5 cellular contexts compared by ENCODE assay signal in genomic region chr19:43043492-43044180, GRCh38. TPM values are rescaled to one million over a fixed set of nuclear protein-coding genes. Genes with fewer than 3 reads are reported as not detected.
"Had no signal": no experiment of that assay in that cellular context is flagged by ENCODE, and none has a peak within 500 bp of the region (broad histone marks: within the 10 kb centered on the region; RNA-seq: fewer than 3 reads in every experiment).

No MANE protein-coding gene starts in this region.

RNA-seq across cellular contexts. Expression of gene PSG11, which starts 17.4 kb away (rescaled TPM):
- total RNA-seq: HepG2, HT-29, HT1080, K562 had no signal
- polyA plus RNA-seq: HepG2, IgD-negative memory B cell, K562 had no signal

RNA-seq across cellular contexts. Expression of gene PSG2, which starts 38.9 kb away (rescaled TPM):
- total RNA-seq: HepG2, HT-29, HT1080, K562 had no signal
- polyA plus RNA-seq: HepG2, IgD-negative memory B cell, K562 had no signal
